1 cellular context compared by ENCODE assay signal in the genomic region with DNA sequence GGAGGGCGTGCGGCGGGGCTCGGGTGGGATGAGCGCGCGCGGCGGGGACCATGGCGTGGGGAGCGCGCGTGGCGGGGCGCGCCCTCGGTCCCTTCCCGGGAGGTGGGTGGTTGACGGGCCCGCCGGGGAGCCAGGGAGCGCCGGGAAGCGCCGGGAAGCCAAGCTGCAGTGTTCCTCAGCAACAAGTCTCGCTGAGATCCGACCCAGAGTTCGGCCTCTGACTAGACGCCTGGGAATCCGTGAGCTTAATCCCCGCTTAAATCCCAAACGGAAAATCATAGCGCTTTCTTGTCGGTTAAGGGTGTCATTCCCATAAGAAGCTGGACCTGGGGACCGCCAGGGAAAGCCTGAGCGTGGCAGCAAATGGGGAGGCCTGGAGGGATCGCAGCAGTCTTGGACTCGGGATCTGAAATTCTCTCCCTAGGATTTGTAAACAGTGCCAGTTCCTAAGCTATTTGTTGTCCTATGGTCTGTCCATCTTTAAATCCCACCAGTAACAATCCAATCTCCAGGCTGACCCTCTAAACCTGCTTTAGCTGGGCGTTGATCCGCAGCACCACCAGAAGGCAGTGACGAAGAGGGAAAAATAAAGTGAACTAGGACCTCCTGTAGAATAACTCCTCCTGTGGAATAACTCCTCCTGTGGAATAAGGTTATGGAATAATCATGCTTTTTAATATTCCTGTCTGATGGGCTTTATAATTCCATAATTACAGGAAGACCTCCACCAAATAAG.
TF ChIP-seq lines count a peak whose summit lies in the region.

No MANE protein-coding gene starts in this region.

TF ChIP-seq in GM12878, 131 proteins besides CTCF, POLR2A, EP300 and RAD21 (continued from another document):
- no peak for TF ChIP-seq BCL3 (IDR thresholded peaks at IDR 0.05; ENCODE audit: borderline replicate concordance, insufficient read depth, low read depth, low read length, poor library complexity, severe bottlenecking)
